1 cellular context compared by ENCODE assay signal in the genomic region with DNA sequence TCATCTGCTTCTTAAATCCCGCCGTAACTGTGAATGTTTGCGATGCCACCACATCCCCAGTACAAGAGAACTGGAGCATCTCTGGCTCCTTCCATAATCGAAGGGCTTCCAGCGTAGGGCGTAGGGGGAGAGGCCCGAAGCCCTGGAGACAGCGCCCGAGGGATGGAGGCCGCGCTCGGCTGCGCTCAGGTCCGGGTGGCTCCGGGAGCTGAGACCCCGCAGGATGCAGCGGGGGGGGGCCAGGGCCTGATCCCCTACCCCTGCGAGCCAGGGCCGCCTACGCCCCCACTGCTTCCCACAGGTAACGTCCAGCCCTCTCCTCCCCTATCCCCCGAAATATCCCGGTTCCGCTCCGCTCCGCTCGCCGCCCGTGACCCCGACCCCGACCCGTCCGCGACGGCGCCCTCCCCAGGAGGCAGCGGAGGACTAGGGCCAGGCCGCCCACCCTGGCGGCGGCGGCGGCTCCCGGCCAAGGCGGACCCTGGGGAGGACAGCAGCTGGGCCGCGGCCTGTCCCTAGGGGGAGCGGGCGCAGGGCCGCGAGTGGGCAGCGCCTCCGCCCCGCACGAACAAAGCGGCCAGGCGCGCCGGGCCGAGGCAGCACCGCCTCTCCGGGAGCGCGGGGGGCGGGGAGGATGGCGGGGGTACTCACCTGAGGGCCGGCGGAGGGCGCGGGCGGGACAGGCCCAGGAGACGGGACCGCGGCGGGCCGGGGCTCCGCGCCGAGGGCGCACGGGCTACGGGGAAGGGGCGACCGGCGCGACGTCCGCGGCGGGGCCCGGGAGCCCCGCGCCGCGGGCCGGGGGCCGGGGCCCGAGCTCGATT.
TF ChIP-seq lines count a peak whose summit lies in the region.

No MANE protein-coding gene starts in this region.

TF ChIP-seq in K562, 482 proteins besides CTCF, POLR2A, EP300 and RAD21 (continued from another document and continues in another):
- TF ChIP-seq, protein P1, sequence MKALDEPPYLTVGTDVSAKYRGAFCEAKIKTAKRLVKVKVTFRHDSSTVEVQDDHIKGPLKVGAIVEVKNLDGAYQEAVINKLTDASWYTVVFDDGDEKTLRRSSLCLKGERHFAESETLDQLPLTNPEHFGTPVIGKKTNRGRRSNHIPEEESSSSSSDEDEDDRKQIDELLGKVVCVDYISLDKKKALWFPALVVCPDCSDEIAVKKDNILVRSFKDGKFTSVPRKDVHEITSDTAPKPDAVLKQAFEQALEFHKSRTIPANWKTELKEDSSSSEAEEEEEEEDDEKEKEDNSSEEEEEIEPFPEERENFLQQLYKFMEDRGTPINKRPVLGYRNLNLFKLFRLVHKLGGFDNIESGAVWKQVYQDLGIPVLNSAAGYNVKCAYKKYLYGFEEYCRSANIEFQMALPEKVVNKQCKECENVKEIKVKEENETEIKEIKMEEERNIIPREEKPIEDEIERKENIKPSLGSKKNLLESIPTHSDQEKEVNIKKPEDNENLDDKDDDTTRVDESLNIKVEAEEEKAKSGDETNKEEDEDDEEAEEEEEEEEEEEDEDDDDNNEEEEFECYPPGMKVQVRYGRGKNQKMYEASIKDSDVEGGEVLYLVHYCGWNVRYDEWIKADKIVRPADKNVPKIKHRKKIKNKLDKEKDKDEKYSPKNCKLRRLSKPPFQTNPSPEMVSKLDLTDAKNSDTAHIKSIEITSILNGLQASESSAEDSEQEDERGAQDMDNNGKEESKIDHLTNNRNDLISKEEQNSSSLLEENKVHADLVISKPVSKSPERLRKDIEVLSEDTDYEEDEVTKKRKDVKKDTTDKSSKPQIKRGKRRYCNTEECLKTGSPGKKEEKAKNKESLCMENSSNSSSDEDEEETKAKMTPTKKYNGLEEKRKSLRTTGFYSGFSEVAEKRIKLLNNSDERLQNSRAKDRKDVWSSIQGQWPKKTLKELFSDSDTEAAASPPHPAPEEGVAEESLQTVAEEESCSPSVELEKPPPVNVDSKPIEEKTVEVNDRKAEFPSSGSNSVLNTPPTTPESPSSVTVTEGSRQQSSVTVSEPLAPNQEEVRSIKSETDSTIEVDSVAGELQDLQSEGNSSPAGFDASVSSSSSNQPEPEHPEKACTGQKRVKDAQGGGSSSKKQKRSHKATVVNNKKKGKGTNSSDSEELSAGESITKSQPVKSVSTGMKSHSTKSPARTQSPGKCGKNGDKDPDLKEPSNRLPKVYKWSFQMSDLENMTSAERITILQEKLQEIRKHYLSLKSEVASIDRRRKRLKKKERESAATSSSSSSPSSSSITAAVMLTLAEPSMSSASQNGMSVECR (CRISPR knock-in tag; IDR thresholded peaks at IDR 0.05): peak; percentile 61; the same call in 1 of the 2 replicates
- TF ChIP-seq BCOR (IDR thresholded peaks at IDR 0.05) (no peak), MAZ (CRISPR knock-in tag; conservative IDR thresholded peaks at IDR 0.05 in 1 of 2, IDR thresholded peaks at IDR 0.05 in 1 of 2) (peak in 1 of 2 experiments; percentile 42; a peak in 3 of 4 replicates), CHD2 (IDR thresholded peaks at IDR 0.05; ENCODE audit: low read depth, low read length) (no peak), ATF7 (IDR thresholded peaks at IDR 0.05) (no peak), ZSCAN32 (CRISPR knock-in tag; IDR thresholded peaks at IDR 0.05) (no peak), RFX7 (CRISPR knock-in tag; IDR thresholded peaks at IDR 0.05) (no peak), NCOA1 (IDR thresholded peaks at IDR 0.05; ENCODE audit: low read depth) (no peak), NFE2L1 (tag; IDR thresholded peaks at IDR 0.05; ENCODE audit: borderline replicate concordance, low read depth) (no peak), XRCC5 (IDR thresholded peaks at IDR 0.05; ENCODE audit: low read depth, low read length) (no peak), CBFA2T3 (IDR thresholded peaks at IDR 0.05) (no peak), ZNF212 (CRISPR knock-in tag; IDR thresholded peaks at IDR 0.05) (no peak), MTA3 (IDR thresholded peaks at IDR 0.05; ENCODE audit: borderline replicate concordance) (no peak), SP1 (CRISPR knock-in tag; IDR thresholded peaks at IDR 0.05) (no peak), TRIM24 (IDR thresholded peaks at IDR 0.05) (no peak), FOXP1 (CRISPR knock-in tag; IDR thresholded peaks at IDR 0.05) (peak; percentile 70; the same call in 1 of the 2 replicates), CHCHD3 (CRISPR knock-in tag; IDR thresholded peaks at IDR 0.05) (no peak), PPARD (CRISPR knock-in tag; IDR thresholded peaks at IDR 0.05) (no peak), ZNF274 (IDR thresholded peaks at IDR 0.05; ENCODE audit: borderline replicate concordance, low read depth, low read length) (no peak), HDGF (IDR thresholded peaks at IDR 0.05) (no peak), CBX1 (IDR thresholded peaks at IDR 0.05; ENCODE audit: low read depth) (no peak), EGR1 (conservative IDR thresholded peaks at IDR 0.05) (0 out of 2 replicates have a peak, but pooled peaks have one; percentile 14)
- TF ChIP-seq, protein P2, sequence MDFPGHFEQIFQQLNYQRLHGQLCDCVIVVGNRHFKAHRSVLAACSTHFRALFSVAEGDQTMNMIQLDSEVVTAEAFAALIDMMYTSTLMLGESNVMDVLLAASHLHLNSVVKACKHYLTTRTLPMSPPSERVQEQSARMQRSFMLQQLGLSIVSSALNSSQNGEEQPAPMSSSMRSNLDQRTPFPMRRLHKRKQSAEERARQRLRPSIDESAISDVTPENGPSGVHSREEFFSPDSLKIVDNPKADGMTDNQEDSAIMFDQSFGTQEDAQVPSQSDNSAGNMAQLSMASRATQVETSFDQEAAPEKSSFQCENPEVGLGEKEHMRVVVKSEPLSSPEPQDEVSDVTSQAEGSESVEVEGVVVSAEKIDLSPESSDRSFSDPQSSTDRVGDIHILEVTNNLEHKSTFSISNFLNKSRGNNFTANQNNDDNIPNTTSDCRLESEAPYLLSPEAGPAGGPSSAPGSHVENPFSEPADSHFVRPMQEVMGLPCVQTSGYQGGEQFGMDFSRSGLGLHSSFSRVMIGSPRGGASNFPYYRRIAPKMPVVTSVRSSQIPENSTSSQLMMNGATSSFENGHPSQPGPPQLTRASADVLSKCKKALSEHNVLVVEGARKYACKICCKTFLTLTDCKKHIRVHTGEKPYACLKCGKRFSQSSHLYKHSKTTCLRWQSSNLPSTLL (IDR thresholded peaks at IDR 0.05): peak; percentile 66
- TF ChIP-seq, protein P3, sequence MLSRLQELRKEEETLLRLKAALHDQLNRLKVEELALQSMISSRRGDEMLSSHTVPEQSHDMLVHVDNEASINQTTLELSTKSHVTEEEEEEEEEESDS (CRISPR knock-in tag; IDR thresholded peaks at IDR 0.05): no peak
- TF ChIP-seq, protein P4, sequence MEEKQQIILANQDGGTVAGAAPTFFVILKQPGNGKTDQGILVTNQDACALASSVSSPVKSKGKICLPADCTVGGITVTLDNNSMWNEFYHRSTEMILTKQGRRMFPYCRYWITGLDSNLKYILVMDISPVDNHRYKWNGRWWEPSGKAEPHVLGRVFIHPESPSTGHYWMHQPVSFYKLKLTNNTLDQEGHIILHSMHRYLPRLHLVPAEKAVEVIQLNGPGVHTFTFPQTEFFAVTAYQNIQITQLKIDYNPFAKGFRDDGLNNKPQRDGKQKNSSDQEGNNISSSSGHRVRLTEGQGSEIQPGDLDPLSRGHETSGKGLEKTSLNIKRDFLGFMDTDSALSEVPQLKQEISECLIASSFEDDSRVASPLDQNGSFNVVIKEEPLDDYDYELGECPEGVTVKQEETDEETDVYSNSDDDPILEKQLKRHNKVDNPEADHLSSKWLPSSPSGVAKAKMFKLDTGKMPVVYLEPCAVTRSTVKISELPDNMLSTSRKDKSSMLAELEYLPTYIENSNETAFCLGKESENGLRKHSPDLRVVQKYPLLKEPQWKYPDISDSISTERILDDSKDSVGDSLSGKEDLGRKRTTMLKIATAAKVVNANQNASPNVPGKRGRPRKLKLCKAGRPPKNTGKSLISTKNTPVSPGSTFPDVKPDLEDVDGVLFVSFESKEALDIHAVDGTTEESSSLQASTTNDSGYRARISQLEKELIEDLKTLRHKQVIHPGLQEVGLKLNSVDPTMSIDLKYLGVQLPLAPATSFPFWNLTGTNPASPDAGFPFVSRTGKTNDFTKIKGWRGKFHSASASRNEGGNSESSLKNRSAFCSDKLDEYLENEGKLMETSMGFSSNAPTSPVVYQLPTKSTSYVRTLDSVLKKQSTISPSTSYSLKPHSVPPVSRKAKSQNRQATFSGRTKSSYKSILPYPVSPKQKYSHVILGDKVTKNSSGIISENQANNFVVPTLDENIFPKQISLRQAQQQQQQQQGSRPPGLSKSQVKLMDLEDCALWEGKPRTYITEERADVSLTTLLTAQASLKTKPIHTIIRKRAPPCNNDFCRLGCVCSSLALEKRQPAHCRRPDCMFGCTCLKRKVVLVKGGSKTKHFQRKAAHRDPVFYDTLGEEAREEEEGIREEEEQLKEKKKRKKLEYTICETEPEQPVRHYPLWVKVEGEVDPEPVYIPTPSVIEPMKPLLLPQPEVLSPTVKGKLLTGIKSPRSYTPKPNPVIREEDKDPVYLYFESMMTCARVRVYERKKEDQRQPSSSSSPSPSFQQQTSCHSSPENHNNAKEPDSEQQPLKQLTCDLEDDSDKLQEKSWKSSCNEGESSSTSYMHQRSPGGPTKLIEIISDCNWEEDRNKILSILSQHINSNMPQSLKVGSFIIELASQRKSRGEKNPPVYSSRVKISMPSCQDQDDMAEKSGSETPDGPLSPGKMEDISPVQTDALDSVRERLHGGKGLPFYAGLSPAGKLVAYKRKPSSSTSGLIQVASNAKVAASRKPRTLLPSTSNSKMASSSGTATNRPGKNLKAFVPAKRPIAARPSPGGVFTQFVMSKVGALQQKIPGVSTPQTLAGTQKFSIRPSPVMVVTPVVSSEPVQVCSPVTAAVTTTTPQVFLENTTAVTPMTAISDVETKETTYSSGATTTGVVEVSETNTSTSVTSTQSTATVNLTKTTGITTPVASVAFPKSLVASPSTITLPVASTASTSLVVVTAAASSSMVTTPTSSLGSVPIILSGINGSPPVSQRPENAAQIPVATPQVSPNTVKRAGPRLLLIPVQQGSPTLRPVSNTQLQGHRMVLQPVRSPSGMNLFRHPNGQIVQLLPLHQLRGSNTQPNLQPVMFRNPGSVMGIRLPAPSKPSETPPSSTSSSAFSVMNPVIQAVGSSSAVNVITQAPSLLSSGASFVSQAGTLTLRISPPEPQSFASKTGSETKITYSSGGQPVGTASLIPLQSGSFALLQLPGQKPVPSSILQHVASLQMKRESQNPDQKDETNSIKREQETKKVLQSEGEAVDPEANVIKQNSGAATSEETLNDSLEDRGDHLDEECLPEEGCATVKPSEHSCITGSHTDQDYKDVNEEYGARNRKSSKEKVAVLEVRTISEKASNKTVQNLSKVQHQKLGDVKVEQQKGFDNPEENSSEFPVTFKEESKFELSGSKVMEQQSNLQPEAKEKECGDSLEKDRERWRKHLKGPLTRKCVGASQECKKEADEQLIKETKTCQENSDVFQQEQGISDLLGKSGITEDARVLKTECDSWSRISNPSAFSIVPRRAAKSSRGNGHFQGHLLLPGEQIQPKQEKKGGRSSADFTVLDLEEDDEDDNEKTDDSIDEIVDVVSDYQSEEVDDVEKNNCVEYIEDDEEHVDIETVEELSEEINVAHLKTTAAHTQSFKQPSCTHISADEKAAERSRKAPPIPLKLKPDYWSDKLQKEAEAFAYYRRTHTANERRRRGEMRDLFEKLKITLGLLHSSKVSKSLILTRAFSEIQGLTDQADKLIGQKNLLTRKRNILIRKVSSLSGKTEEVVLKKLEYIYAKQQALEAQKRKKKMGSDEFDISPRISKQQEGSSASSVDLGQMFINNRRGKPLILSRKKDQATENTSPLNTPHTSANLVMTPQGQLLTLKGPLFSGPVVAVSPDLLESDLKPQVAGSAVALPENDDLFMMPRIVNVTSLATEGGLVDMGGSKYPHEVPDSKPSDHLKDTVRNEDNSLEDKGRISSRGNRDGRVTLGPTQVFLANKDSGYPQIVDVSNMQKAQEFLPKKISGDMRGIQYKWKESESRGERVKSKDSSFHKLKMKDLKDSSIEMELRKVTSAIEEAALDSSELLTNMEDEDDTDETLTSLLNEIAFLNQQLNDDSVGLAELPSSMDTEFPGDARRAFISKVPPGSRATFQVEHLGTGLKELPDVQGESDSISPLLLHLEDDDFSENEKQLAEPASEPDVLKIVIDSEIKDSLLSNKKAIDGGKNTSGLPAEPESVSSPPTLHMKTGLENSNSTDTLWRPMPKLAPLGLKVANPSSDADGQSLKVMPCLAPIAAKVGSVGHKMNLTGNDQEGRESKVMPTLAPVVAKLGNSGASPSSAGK (IDR thresholded peaks at IDR 0.05): no peak
- TF ChIP-seq, protein P5, sequence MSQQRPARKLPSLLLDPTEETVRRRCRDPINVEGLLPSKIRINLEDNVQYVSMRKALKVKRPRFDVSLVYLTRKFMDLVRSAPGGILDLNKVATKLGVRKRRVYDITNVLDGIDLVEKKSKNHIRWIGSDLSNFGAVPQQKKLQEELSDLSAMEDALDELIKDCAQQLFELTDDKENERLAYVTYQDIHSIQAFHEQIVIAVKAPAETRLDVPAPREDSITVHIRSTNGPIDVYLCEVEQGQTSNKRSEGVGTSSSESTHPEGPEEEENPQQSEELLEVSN (IDR thresholded peaks at IDR 0.05; ENCODE audit: borderline replicate concordance in 1 of 2, extremely low read depth in 1 of 2, insufficient read depth in 1 of 2, insufficient read length in 1 of 2, low read depth in 1 of 2, low read length in 1 of 2, poor library complexity in 1 of 2, severe bottlenecking in 1 of 2): peak in 1 of 2 experiments; percentile 16
- TF ChIP-seq, protein P6, sequence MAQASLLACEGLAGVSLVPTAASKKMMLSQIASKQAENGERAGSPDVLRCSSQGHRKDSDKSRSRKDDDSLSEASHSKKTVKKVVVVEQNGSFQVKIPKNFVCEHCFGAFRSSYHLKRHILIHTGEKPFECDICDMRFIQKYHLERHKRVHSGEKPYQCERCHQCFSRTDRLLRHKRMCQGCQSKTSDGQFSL (CRISPR knock-in tag; IDR thresholded peaks at IDR 0.05): peak; percentile 49; the same call in 1 of the 2 replicates
- TF ChIP-seq, protein P6 (tag; IDR thresholded peaks at IDR 0.05): no peak
- TF ChIP-seq, protein P7, sequence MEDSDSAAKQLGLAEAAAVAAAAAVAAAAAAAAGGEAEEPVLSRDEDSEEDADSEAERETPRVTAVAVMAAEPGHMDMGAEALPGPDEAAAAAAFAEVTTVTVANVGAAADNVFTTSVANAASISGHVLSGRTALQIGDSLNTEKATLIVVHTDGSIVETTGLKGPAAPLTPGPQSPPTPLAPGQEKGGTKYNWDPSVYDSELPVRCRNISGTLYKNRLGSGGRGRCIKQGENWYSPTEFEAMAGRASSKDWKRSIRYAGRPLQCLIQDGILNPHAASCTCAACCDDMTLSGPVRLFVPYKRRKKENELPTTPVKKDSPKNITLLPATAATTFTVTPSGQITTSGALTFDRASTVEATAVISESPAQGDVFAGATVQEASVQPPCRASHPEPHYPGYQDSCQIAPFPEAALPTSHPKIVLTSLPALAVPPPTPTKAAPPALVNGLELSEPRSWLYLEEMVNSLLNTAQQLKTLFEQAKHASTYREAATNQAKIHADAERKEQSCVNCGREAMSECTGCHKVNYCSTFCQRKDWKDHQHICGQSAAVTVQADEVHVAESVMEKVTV (CRISPR knock-in tag; IDR thresholded peaks at IDR 0.05): no peak
- TF ChIP-seq, protein P8, sequence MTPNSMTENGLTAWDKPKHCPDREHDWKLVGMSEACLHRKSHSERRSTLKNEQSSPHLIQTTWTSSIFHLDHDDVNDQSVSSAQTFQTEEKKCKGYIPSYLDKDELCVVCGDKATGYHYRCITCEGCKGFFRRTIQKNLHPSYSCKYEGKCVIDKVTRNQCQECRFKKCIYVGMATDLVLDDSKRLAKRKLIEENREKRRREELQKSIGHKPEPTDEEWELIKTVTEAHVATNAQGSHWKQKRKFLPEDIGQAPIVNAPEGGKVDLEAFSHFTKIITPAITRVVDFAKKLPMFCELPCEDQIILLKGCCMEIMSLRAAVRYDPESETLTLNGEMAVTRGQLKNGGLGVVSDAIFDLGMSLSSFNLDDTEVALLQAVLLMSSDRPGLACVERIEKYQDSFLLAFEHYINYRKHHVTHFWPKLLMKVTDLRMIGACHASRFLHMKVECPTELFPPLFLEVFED (CRISPR knock-in tag; conservative IDR thresholded peaks at IDR 0.05): no peak
